In genomic region chr20:50315811-50316551, GRCh38 we compare ENCODE assay signal across 19 cellular contexts.
DNase-seq lines count a peak whose midpoint lies in the region; ATAC-seq and TF ChIP-seq lines count a peak whose summit lies in the region.
"Had no signal": no experiment of that assay in that cellular context is flagged by ENCODE, and none has a peak within 500 bp of the region (broad histone marks: within the 10 kb centered on the region; RNA-seq: fewer than 3 reads in every experiment).

No MANE protein-coding gene starts in this region.

- TF ChIP-seq POLR2A in ovary (IDR thresholded peaks at IDR 0.05) = no peak

- H3K36me3 ChIP-seq in HEK293 (ENCODE audit: control insufficient read depth in 2 of 2, insufficient read depth in 1 of 2, low read length in 2 of 2) (no peaks in the 10 kb centered on the region), ovary (no peaks in the 10 kb centered on the region), upper lobe of right lung (no peaks in the 10 kb centered on the region), Karpas-422 (ENCODE audit: insufficient read depth, low read length) (no peaks in the 10 kb centered on the region)

- no peak for TF ChIP-seq CTCF in HEK293 (tag by site-specific recombination; IDR thresholded peaks at IDR 0.05)
- TF ChIP-seq CTCF in chondrocyte (IDR thresholded peaks at IDR 0.05) = no peak
- TF ChIP-seq CTCF in ovary (IDR thresholded peaks at IDR 0.05) = no peak
- no peak for TF ChIP-seq CTCF in upper lobe of right lung (IDR thresholded peaks at IDR 0.05)

- no peak for TF ChIP-seq EP300 in ovary (IDR thresholded peaks at IDR 0.05)

- H3K27me3 ChIP-seq in ovary (no peaks in the 10 kb centered on the region), upper lobe of right lung (no peaks in the 10 kb centered on the region), Karpas-422 (ENCODE audit: low read length) (no peaks in the 10 kb centered on the region; the same call in 1 of the 2 replicates)

- H3K4me3 Mint-ChIP-seq in chondrocyte (ENCODE audit: unreplicated experiment) = no peak overlapping the region

- no peaks in the 10 kb centered on the region for H3K79me2 ChIP-seq in Karpas-422 (ENCODE audit: low read length)

- POLR2A ChIA-PET in HEK293 (lab: Yijun Ruan, JAX) = interaction anchor here (0.6 kb wide), 1 partner anchor 95 kb away, joined by 3 read pairs; no protein-coding TSS in a partner anchor

- no peaks in the 10 kb centered on the region for H3K36me3 Mint-ChIP-seq in chondrocyte (ENCODE audit: low read depth)

- no peak overlapping the region for H3K9ac ChIP-seq in Karpas-422 (ENCODE audit: low read length)

- H3K4me3 ChIP-seq in HEK293 (ENCODE audit: low read depth, low read length) (no peak overlapping the region), ovary (no peak overlapping the region), upper lobe of right lung (no peak overlapping the region), Karpas-422 (ENCODE audit: low read length) (no peak overlapping the region)

- peaks cover 55% of the 10 kb centered on the region for H3K4me1 Mint-ChIP-seq in chondrocyte (ENCODE audit: low read depth)

- H2AFZ ChIP-seq in Karpas-422 (ENCODE audit: low read length) = no peak overlapping the region

- intact Hi-C loops in left ventricle myocardium superior (cut with micrococcal nuclease) = no loop called here
- intact Hi-C loops in ovary (cut with DNase I) = loop anchor here in 1 of 4 donors (10.0 kb wide), 1 partner anchor 139 kb away; no protein-coding TSS in a partner anchor
- intact Hi-C loops in upper lobe of right lung (cut with DNase I) = no loop called here

- ATAC-seq in left ventricle myocardium superior (peak; percentile 57), upper lobe of right lung (no peak)
- ATAC-seq: PC-3 had no signal

- WGBS in ovary, 3 donors = 36 to 45% (median 40%) methylated on average over 1 of the region's 1 CpG

- no peak for DNase-seq in chondrocyte (ENCODE audit: low spot score)
- no peak for DNase-seq in left ventricle myocardium superior
- DNase-seq in ovary = no peak
- no peak for DNase-seq in T-helper 1 cell
- no peak for DNase-seq in upper lobe of right lung
- DNase-seq in cerebellar cortex (ENCODE audit: low spot score) = no peak
- DNase-seq in Karpas-422 = no peak
- DNase-seq: AML-193, Calu3, GOT3, KBM-7, NCI-H1092, NCI-H1694 treated with DMSO at 0.1 percent for 48 hours, NCI-H446 treated with DMSO at 0.1 percent for 48 hours, NCI-H748 treated with DMSO at 0.1 percent for 48 hours, PC-3, SHP77 had no signal

- peaks cover 7% of the 10 kb centered on the region for H3K9me3 Mint-ChIP-seq in chondrocyte (ENCODE audit: low read depth)

- H3K4me2 ChIP-seq in Karpas-422 (ENCODE audit: low read depth, low read length, poor library complexity, severe bottlenecking) = no peak overlapping the region

- peak overlapping the region; percentile 67 for H3K27ac Mint-ChIP-seq in chondrocyte (ENCODE audit: unreplicated experiment)

- CTCF ChIA-PET in HEK293 (lab: Yijun Ruan, JAX) = interaction anchor here (0.7 kb wide), 1 partner anchor 806 kb away, joined by 3 read pairs; no protein-coding TSS in a partner anchor

- no peaks in the 10 kb centered on the region for H3K27me3 Mint-ChIP-seq in chondrocyte (ENCODE audit: low read depth)

- H3K27ac ChIP-seq in HEK293 (ENCODE audit: extremely low read depth, low read depth, low read length) (no peak overlapping the region), ovary (peak overlapping the region; percentile 11 to 20), upper lobe of right lung (no peak overlapping the region), Karpas-422 (ENCODE audit: low read length) (no peak overlapping the region)
- H3K27ac ChIP-seq: HL-60 had no signal

- H4K20me1 ChIP-seq in Karpas-422 (ENCODE audit: insufficient read depth, low read depth, low read length) = no peaks in the 10 kb centered on the region

- H3K4me1 ChIP-seq in HEK293 (ENCODE audit: control insufficient read depth, insufficient read depth, low read length) (no peaks in the 10 kb centered on the region), ovary (ENCODE audit: insufficient read depth) (peaks cover 6% of the 10 kb centered on the region), upper lobe of right lung (peaks cover 37% of the 10 kb centered on the region), Karpas-422 (ENCODE audit: low read length) (no peaks in the 10 kb centered on the region)

- H3K9me3 ChIP-seq in HEK293 (ENCODE audit: control insufficient read depth, insufficient read depth, low read depth, low read length) (no peaks in the 10 kb centered on the region), ovary (no peaks in the 10 kb centered on the region), upper lobe of right lung (no peaks in the 10 kb centered on the region), Karpas-422 (ENCODE audit: low read length) (no peaks in the 10 kb centered on the region)

- H3K9me2 ChIP-seq in Karpas-422 (replicated peaks; ENCODE audit: insufficient read depth, low read length) = no peaks in the 10 kb centered on the region

TF ChIP-seq in HEK293, 187 proteins besides CTCF, POLR2A, EP300 and RAD21:
- no peak for TF ChIP-seq ZNF704 (tag by site-specific recombination; IDR thresholded peaks at IDR 0.05)
- TF ChIP-seq ZNF623 (tag by site-specific recombination; IDR thresholded peaks at IDR 0.05) = peak; percentile 84

Comparison
In these comparisons a context has a peak if more than half of its experiments do, and no peak if none do; other contexts are left out.
1. H3K27ac ChIP-seq: peak in ovary (2 of 2); none in HEK293 (single experiment), upper lobe of right lung (single experiment) and Karpas-422 (single experiment).